Comparison of ENCODE assay signal across 8 cellular contexts in the genomic region with DNA sequence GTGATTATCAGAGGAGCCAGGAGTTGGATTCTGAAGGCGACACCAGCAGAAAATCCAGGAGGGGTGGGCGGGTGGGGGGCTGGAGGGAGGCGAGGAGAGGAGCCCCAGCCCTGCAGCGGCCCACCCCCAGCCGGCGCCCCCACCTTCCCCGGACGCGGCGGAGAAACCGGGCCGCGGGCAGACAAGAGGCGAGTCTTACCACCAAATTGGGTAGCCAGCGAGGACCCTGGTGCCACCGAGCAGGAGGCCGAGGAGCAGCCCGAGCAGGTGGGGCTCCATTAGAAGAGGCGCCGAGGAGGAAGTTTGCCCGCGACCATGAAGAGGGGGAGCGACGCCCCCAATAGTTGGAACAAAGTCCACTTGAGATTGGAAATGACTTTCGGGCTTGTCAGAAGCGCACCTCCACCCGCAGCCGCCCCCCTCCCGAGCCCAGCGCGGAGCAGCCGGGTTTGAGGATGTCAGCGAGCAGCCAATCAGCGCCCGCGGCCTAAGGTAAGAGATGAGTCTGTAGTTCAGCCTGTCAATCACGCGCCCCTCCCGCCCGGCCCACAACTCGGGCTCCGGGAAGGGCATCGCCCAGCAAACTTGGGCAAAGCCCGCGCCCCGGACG. TPM values are rescaled to one million over a fixed set of nuclear protein-coding genes. Genes with fewer than 3 reads are reported as not detected.
DNase-seq lines count a peak whose midpoint lies in the region; ATAC-seq, FAIRE-seq and TF ChIP-seq lines count a peak whose summit lies in the region.

A gene with protein sequence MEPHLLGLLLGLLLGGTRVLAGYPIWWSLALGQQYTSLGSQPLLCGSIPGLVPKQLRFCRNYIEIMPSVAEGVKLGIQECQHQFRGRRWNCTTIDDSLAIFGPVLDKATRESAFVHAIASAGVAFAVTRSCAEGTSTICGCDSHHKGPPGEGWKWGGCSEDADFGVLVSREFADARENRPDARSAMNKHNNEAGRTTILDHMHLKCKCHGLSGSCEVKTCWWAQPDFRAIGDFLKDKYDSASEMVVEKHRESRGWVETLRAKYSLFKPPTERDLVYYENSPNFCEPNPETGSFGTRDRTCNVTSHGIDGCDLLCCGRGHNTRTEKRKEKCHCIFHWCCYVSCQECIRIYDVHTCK (minus strand): TSS at position 374 of the 610 bp plus-strand sequence. CDS start 95 bp downstream, at position 279.

- peaks cover 5% of the 10 kb centered on the region for H3K4me1 ChIP-seq in adipocyte (ENCODE audit: control insufficient read depth, insufficient read depth, low read length)

- no peak for TF ChIP-seq POLR2A in GM12891 (IDR thresholded peaks at IDR 0.05; ENCODE audit: low read depth, low read length)
- no peak for TF ChIP-seq POLR2A in lower leg skin (IDR thresholded peaks at IDR 0.05)

- no peak within 1 kb of the TSS for H3K9ac ChIP-seq in adipocyte (ENCODE audit: low read length)

- intact Hi-C loops in lower leg skin (cut with DNase I; ENCODE audit: low total_unique reads) = no loop called here

- H3K36me3 ChIP-seq in adipocyte (ENCODE audit: control insufficient read depth, insufficient read depth, low read length, severe bottlenecking) = no peaks in the 10 kb centered on the region

- H3K27ac ChIP-seq in RWPE1 = no peak within 1 kb of the TSS

- no peak for FAIRE-seq in GM12891 (lab: Jason Lieb, UNC)

- CTCF ChIA-PET in RWPE1 (lab: Yijun Ruan, JAX) = no interaction called here

- DNase-seq in GM12891 (ENCODE audit: insufficient read length, low spot score) (peak; percentile 76), RWPE1 (ENCODE audit: low spot score) (peak; percentile 51), adipocyte (ENCODE audit: low read depth) (peak; percentile 28), lower leg skin (ENCODE audit: low spot score in 2 of 2) (peak in 1 of 2 donors; percentile 60), NCI-H2081 treated with DMSO at 0.1 percent for 48 hours (lab: John Stamatoyannopoulos, UW) (no peak)
- DNase-seq in stimulated activated CD8-positive, alpha-beta memory T cell treated with anti-CD3 and anti-CD28 coated beads, Interleukin-4, amount 100 ng/mL, for 24 hours (ENCODE audit: low read depth) = peak; percentile 44

- no peak for ATAC-seq in GM19463 (IDR thresholded peaks at IDR 0.05; ENCODE audit: unreplicated experiment)
- ATAC-seq in HG02798 (IDR thresholded peaks at IDR 0.05; ENCODE audit: poor library complexity, unreplicated experiment) = no peak

- H3K9me3 ChIP-seq in adipocyte (ENCODE audit: control insufficient read depth, low read length) = no peaks in the 10 kb centered on the region

- POLR2A ChIA-PET in RWPE1 (lab: Yijun Ruan, JAX; ENCODE audit: low non-redundant PET) = no interaction called here

- TF ChIP-seq CTCF in RWPE1 (conservative IDR thresholded peaks at IDR 0.05; ENCODE audit: low read depth) (no peak), lower leg skin (IDR thresholded peaks at IDR 0.05) (no peak)

- H3K4me3 ChIP-seq in adipocyte (ENCODE audit: low read length) = peak within 1 kb of the TSS; percentile 66
- peak within 1 kb of the TSS; percentile 9 for H3K4me3 ChIP-seq in lower leg skin (ENCODE audit: low read depth, poor library complexity, severe bottlenecking)

- WGBS in lower leg skin, 2 donors = 1 to 3% methylated on average over 35 to 43 of the region's 47 CpGs

- H3K27me3 ChIP-seq in adipocyte (replicated peaks; ENCODE audit: control insufficient read depth, insufficient read depth, low read length) = peaks cover 84% of the 10 kb centered on the region

TF ChIP-seq in GM12891, 5 proteins besides CTCF, POLR2A, EP300 and RAD21:
- TF ChIP-seq POLR2AphosphoS5 (IDR thresholded peaks at IDR 0.05; ENCODE audit: low read depth, low read length) (no peak), TAF1 (IDR thresholded peaks at IDR 0.05; ENCODE audit: low read depth, low read length) (no peak), POU2F2 (IDR thresholded peaks at IDR 0.05; ENCODE audit: low read depth, low read length) (no peak), PAX5 (IDR thresholded peaks at IDR 0.05; ENCODE audit: insufficient read depth, low read length, severe bottlenecking) (no peak), SPI1 (IDR thresholded peaks at IDR 0.05; ENCODE audit: low read depth, low read length) (no peak)

RNA-seq across cellular contexts. Expression of the gene that starts here (rescaled TPM):
- polyA plus RNA-seq in GM12891 (2012; ENCODE audit: low read depth, missing spikeins) = 0.04 TPM
- 10 to 100 TPM; 26.7 to 57.9 (median 46.6) TPM for total RNA-seq in lower leg skin
